Comparison of ENCODE assay signal across 9 cellular contexts in the genomic region with DNA sequence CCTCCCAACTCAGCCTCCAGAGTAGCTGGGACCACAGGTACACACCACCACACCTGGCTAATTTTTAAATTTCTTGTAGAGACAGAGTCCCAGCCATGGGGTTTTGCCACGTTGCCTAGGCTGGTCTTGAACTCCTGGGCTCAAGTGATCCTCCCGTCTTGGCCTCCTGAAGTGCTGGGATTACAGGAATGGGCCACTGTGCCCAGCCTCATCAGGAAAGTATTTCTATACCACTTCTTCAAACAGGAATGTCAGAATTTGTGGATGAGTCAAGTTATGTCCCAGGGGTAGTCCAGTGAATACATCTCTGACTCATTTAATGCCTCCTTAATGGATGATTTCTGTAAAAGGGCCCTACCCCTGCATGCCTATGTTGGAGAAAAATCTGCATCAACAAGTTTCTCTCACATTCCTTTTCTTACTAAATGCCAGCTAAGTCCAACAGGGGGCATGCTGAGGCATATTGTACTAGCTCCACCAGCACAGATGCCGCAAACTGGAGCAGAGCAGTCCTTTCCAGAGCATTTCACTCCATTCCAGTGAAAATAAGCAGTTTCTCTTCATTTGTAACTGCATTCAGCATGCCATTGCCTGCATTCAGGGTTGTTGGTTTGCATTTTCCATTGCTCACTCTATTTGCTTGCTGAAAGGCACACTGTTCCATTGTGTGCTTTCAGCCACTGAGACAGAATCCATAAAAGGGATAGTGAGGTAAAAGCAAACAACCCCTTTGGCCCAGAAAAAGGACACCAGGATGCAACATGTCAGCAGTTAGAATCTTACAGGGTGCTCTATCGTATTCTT. TPM values are rescaled to one million over a fixed set of nuclear protein-coding genes. Genes with fewer than 3 reads are reported as not detected.
DNase-seq lines count a peak whose midpoint lies in the region; ATAC-seq and TF ChIP-seq lines count a peak whose summit lies in the region.
"Had no signal": no experiment of that assay in that cellular context is flagged by ENCODE, and none has a peak within 500 bp of the region (broad histone marks: within the 10 kb centered on the region; RNA-seq: fewer than 3 reads in every experiment).

No MANE protein-coding gene starts in this region.

- no peak overlapping the region for H3K27ac Mint-ChIP-seq in activated naive CD8-positive, alpha-beta T cell treated with anti-CD3 and anti-CD28 coated beads, Interleukin-2, amount 10 ng/mL, durations not matched to agents 7 days and 5 days
- H3K27ac Mint-ChIP-seq in activated naive CD8-positive, alpha-beta T cell treated with anti-CD3 and anti-CD28 coated beads for 36 hours, result no peak overlapping the region
- no peak overlapping the region for H3K27ac Mint-ChIP-seq in naive thymus-derived CD4-positive, alpha-beta T cell
- H3K27ac Mint-ChIP-seq: natural killer cell treated with Interleukin-12 subunit alpha and Interleukin-12 subunit beta and Interleukin-15 and Interleukin-18, amount 100 ng/mL, for 72 hours had no signal

- no peaks in the 10 kb centered on the region for H3K4me1 Mint-ChIP-seq in activated naive CD8-positive, alpha-beta T cell treated with anti-CD3 and anti-CD28 coated beads, Interleukin-2, amount 10 ng/mL, durations not matched to agents 7 days and 5 days
- peaks cover 5% of the 10 kb centered on the region for H3K4me1 Mint-ChIP-seq in activated naive CD8-positive, alpha-beta T cell treated with anti-CD3 and anti-CD28 coated beads for 36 hours
- H3K4me1 Mint-ChIP-seq in naive thymus-derived CD4-positive, alpha-beta T cell, result peaks cover 0 to 6% (median 3%) of the 10 kb centered on the region in 7 donors

- peaks cover 46% of the 10 kb centered on the region for H3K27me3 Mint-ChIP-seq in activated naive CD8-positive, alpha-beta T cell treated with anti-CD3 and anti-CD28 coated beads, Interleukin-2, amount 10 ng/mL, durations not matched to agents 7 days and 5 days
- H3K27me3 Mint-ChIP-seq in activated naive CD8-positive, alpha-beta T cell treated with anti-CD3 and anti-CD28 coated beads for 36 hours, result peaks cover 6% of the 10 kb centered on the region
- peaks cover 0 to 59% (median 5%) of the 10 kb centered on the region in 5 donors for H3K27me3 Mint-ChIP-seq in naive thymus-derived CD4-positive, alpha-beta T cell

- TF ChIP-seq POLR2A in vagina (IDR thresholded peaks at IDR 0.05), result no peak

- CTCF ChIA-PET in naive thymus-derived CD4-positive, alpha-beta T cell (lab: Charles Lee), result interaction anchor here (0.5 to 3.0 kb wide), 6 partner anchors 8 to 92 kb away, joined by 3 to 11 read pairs (median 4); no protein-coding TSS in a partner anchor

- POLR2A ChIA-PET in activated naive CD8-positive, alpha-beta T cell treated with anti-CD3 and anti-CD28 coated beads, Interleukin-2, amount 10 ng/mL, durations not matched to agents 7 days and 5 days (lab: Charles Lee), result interaction anchor here (0.6 kb wide), 1 partner anchor 180 kb away, joined by 4 read pairs; no protein-coding TSS in a partner anchor
- POLR2A ChIA-PET in naive thymus-derived CD4-positive, alpha-beta T cell (lab: Charles Lee), result no interaction called here

- ATAC-seq in activated naive CD8-positive, alpha-beta T cell treated with anti-CD3 and anti-CD28 coated beads, Interleukin-2, amount 10 ng/mL, durations not matched to agents 7 days and 5 days (ENCODE audit: low read depth), result peak; percentile 56
- peak; percentile 94 for ATAC-seq in esophagus mucosa
- ATAC-seq in naive thymus-derived CD4-positive, alpha-beta T cell, result peak; percentile 79

- peaks cover 0 to 3% of the 10 kb centered on the region in 2 donors for H3K4me1 ChIP-seq in naive thymus-derived CD4-positive, alpha-beta T cell (ENCODE audit: control insufficient read depth in 2 of 2, insufficient read depth in 2 of 2, low read length in 2 of 2)
- peaks cover 34% of the 10 kb centered on the region for H3K4me1 ChIP-seq in vagina

- no peak for DNase-seq in activated naive CD8-positive, alpha-beta T cell treated with anti-CD3 and anti-CD28 coated beads, Interleukin-2, amount 10 ng/mL, durations not matched to agents 7 days and 5 days
- DNase-seq in activated naive CD8-positive, alpha-beta T cell treated with anti-CD3 and anti-CD28 coated beads for 36 hours, result no peak
- DNase-seq in M059J (ENCODE audit: low read depth) (peak; percentile 96), vagina (ENCODE audit: extremely low spot score in 2 of 2) (no peak), NCI-H2029 treated with DMSO at 0.1 percent for 48 hours (lab: John Stamatoyannopoulos, UW) (no peak)
- peak in 7 of 9 donors; percentile 30 to 58 (median 49) for DNase-seq in naive thymus-derived CD4-positive, alpha-beta T cell

- peak; percentile 67 for TF ChIP-seq CTCF in VCaP (conservative IDR thresholded peaks at IDR 0.05)
- TF ChIP-seq CTCF in vagina (IDR thresholded peaks at IDR 0.05), result peak in 2 of 3 experiments; percentile 30 to 64

- intact Hi-C loops in naive thymus-derived CD4-positive, alpha-beta T cell (cut with micrococcal nuclease), result loop anchor here (1.0 kb wide), 2 partner anchors 89 to 99 kb away; no protein-coding TSS in a partner anchor
- intact Hi-C loops in vagina (cut with DNase I), result no loop called here

- no peaks in the 10 kb centered on the region for H3K9me3 ChIP-seq in naive thymus-derived CD4-positive, alpha-beta T cell (ENCODE audit: control insufficient read depth in 2 of 3, low read length in 3 of 3)
- no peaks in the 10 kb centered on the region for H3K9me3 ChIP-seq in vagina

- no peaks in the 10 kb centered on the region for H3K9me3 Mint-ChIP-seq in activated naive CD8-positive, alpha-beta T cell treated with anti-CD3 and anti-CD28 coated beads, Interleukin-2, amount 10 ng/mL, durations not matched to agents 7 days and 5 days
- no peaks in the 10 kb centered on the region for H3K9me3 Mint-ChIP-seq in activated naive CD8-positive, alpha-beta T cell treated with anti-CD3 and anti-CD28 coated beads for 36 hours
- no peaks in the 10 kb centered on the region for H3K9me3 Mint-ChIP-seq in naive thymus-derived CD4-positive, alpha-beta T cell
- H3K9me3 Mint-ChIP-seq: natural killer cell treated with Interleukin-12 subunit alpha and Interleukin-12 subunit beta and Interleukin-15 and Interleukin-18, amount 100 ng/mL, for 72 hours had no signal

- H3K36me3 Mint-ChIP-seq in activated naive CD8-positive, alpha-beta T cell treated with anti-CD3 and anti-CD28 coated beads, Interleukin-2, amount 10 ng/mL, durations not matched to agents 7 days and 5 days, result no peaks in the 10 kb centered on the region
- H3K36me3 Mint-ChIP-seq in activated naive CD8-positive, alpha-beta T cell treated with anti-CD3 and anti-CD28 coated beads for 36 hours, result no peaks in the 10 kb centered on the region
- H3K36me3 Mint-ChIP-seq in naive thymus-derived CD4-positive, alpha-beta T cell, result no peaks in the 10 kb centered on the region
- H3K36me3 Mint-ChIP-seq: natural killer cell treated with Interleukin-12 subunit alpha and Interleukin-12 subunit beta and Interleukin-15 and Interleukin-18, amount 100 ng/mL, for 72 hours had no signal

- peak overlapping the region; percentile 34; the same call in 1 of the 2 replicates for H3K27ac ChIP-seq in VCaP
- H3K27ac ChIP-seq in naive thymus-derived CD4-positive, alpha-beta T cell (ENCODE audit: low read depth, low read length), result no peak overlapping the region
- H3K27ac ChIP-seq in vagina, result peak overlapping the region; percentile 66

- H3K4me3 Mint-ChIP-seq in activated naive CD8-positive, alpha-beta T cell treated with anti-CD3 and anti-CD28 coated beads, Interleukin-2, amount 10 ng/mL, durations not matched to agents 7 days and 5 days, result no peak overlapping the region
- H3K4me3 Mint-ChIP-seq in activated naive CD8-positive, alpha-beta T cell treated with anti-CD3 and anti-CD28 coated beads for 36 hours, result no peak overlapping the region
- H3K4me3 Mint-ChIP-seq in naive thymus-derived CD4-positive, alpha-beta T cell, result no peak overlapping the region
- H3K4me3 Mint-ChIP-seq: natural killer cell treated with Interleukin-12 subunit alpha and Interleukin-12 subunit beta and Interleukin-15 and Interleukin-18, amount 100 ng/mL, for 72 hours had no signal

- peaks cover 2 to 5% of the 10 kb centered on the region in 2 donors for H3K27me3 ChIP-seq in naive thymus-derived CD4-positive, alpha-beta T cell (ENCODE audit: control insufficient read depth in 2 of 2, insufficient read depth in 2 of 2, low read length in 2 of 2)
- H3K27me3 ChIP-seq in vagina, result no peaks in the 10 kb centered on the region

- no peak overlapping the region for H3K4me3 ChIP-seq in naive thymus-derived CD4-positive, alpha-beta T cell (ENCODE audit: low read length)
- no peak overlapping the region for H3K4me3 ChIP-seq in vagina

- H3K36me3 ChIP-seq in naive thymus-derived CD4-positive, alpha-beta T cell (ENCODE audit: control insufficient read depth in 2 of 3, insufficient read depth in 3 of 3, low read length in 3 of 3), result no peaks in the 10 kb centered on the region
- no peaks in the 10 kb centered on the region for H3K36me3 ChIP-seq in vagina

RNA-seq across cellular contexts. Expression of gene CAVIN1, which starts 5.3 kb away (rescaled TPM):
- total RNA-seq in activated naive CD8-positive, alpha-beta T cell treated with anti-CD3 and anti-CD28 coated beads, Interleukin-2, amount 10 ng/mL, durations not matched to agents 7 days and 5 days, result 1 to 10 TPM; 5.1 to 5.3 TPM
- total RNA-seq in activated naive CD8-positive, alpha-beta T cell treated with anti-CD3 and anti-CD28 coated beads for 36 hours, result 1 to 10 TPM; 1.7 to 1.9 TPM
- 233 and 412 TPM in 2 replicates for total RNA-seq in M059J (2014; rRNA removed; shearing (Covaris generic))
- total RNA-seq in esophagus mucosa (67.0 TPM), vagina (268 TPM)
- total RNA-seq in naive thymus-derived CD4-positive, alpha-beta T cell, result 1 to 10 TPM in 2 of 5 experiments, under 1 TPM in 1, not detected in 2; 0.32 to 3.8 (median 1.1) TPM
- polyA plus RNA-seq in naive thymus-derived CD4-positive, alpha-beta T cell, result under 1 TPM; 0.25 to 0.81 TPM

RNA-seq across cellular contexts. Expression of gene ATP6V0A1, which starts 30.3 kb away (rescaled TPM):
- total RNA-seq in activated naive CD8-positive, alpha-beta T cell treated with anti-CD3 and anti-CD28 coated beads, Interleukin-2, amount 10 ng/mL, durations not matched to agents 7 days and 5 days, result 1 to 10 TPM; 8.1 TPM
- 1 to 10 TPM; 3.4 to 5.6 TPM for total RNA-seq in activated naive CD8-positive, alpha-beta T cell treated with anti-CD3 and anti-CD28 coated beads for 36 hours
- 21.5 and 29.6 TPM in 2 replicates for total RNA-seq in M059J (2014; rRNA removed; shearing (Covaris generic))
- total RNA-seq in esophagus mucosa (40.1 TPM), vagina (72.4 TPM)
- 10 to 100 TPM; 16.1 to 74.8 (median 17.9) TPM for total RNA-seq in naive thymus-derived CD4-positive, alpha-beta T cell
- polyA plus RNA-seq in naive thymus-derived CD4-positive, alpha-beta T cell, result 10 to 100 TPM; 10.7 to 16.8 TPM

RNA-seq across cellular contexts. Expression of gene STAT3, which starts 40.1 kb away (rescaled TPM):
- total RNA-seq in activated naive CD8-positive, alpha-beta T cell treated with anti-CD3 and anti-CD28 coated beads, Interleukin-2, amount 10 ng/mL, durations not matched to agents 7 days and 5 days, result 100 to 1,000 TPM; 128 to 131 TPM
- 100 to 1,000 TPM; 221 to 223 TPM for total RNA-seq in activated naive CD8-positive, alpha-beta T cell treated with anti-CD3 and anti-CD28 coated beads for 36 hours
- total RNA-seq in M059J (2014; rRNA removed; shearing (Covaris generic)), result 69.3 and 112 TPM in 2 replicates
- total RNA-seq in esophagus mucosa (191 TPM), vagina (210 TPM)
- total RNA-seq in naive thymus-derived CD4-positive, alpha-beta T cell, result 100 to 1,000 TPM; 133 to 275 (median 231) TPM
- polyA plus RNA-seq in naive thymus-derived CD4-positive, alpha-beta T cell, result 100 to 1,000 TPM; 159 to 189 TPM

Comparison
In these comparisons a context has a peak if more than half of its experiments do, and no peak if none do; other contexts are left out.
1. DNase-seq: peak in M059J (single experiment) and naive thymus-derived CD4-positive, alpha-beta T cell (7 of 9); none in activated naive CD8-positive, alpha-beta T cell treated with anti-CD3 and anti-CD28 coated beads, Interleukin-2, amount 10 ng/mL, durations not matched to agents 7 days and 5 days (single experiment), activated naive CD8-positive, alpha-beta T cell treated with anti-CD3 and anti-CD28 coated beads for 36 hours (single experiment), vagina (0 of 2) and NCI-H2029 treated with DMSO at 0.1 percent for 48 hours (single experiment).
2. RNA of gene CAVIN1, which starts 5.3 kb away (total RNA-seq): 233 to 412 TPM in M059J, 268 TPM in vagina (single experiment) and 67.0 TPM in esophagus mucosa (single experiment); 5.1 to 5.3 TPM in activated naive CD8-positive, alpha-beta T cell treated with anti-CD3 and anti-CD28 coated beads, Interleukin-2, amount 10 ng/mL, durations not matched to agents 7 days and 5 days, 1.7 to 1.9 TPM in activated naive CD8-positive, alpha-beta T cell treated with anti-CD3 and anti-CD28 coated beads for 36 hours and 0.32 to 3.8 TPM in naive thymus-derived CD4-positive, alpha-beta T cell; every median in the first group is over 10 times any median in the second.
3. Peak in every context shown above with its lines, with median percentiles within 50 percentile points of each other: ATAC-seq.